7 cellular contexts compared by ENCODE assay signal in the genomic region with DNA sequence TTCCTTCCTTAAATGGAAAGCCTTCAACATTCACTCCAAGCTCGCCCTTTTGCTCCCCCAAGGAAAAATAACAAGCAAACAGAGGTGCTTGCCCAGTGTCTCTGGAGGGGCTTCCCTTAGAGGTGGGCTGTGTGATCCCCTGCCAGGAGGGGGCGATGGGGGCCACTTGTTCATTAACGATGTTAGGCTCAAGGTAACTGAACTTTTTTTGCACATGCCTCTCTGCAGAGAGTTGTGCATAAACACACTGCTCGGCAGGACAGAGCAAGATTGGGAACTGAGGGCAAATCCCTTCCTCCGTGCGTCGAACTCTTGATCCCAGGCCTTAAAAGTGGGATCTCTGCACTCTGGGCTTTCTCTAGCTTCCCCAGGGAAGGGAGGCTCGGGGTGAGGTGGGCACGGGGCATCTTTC. TPM values are rescaled to one million over a fixed set of nuclear protein-coding genes. Genes with fewer than 3 reads are reported as not detected.
DNase-seq lines count a peak whose midpoint lies in the region; ATAC-seq and TF ChIP-seq lines count a peak whose summit lies in the region.

No MANE protein-coding gene starts in this region.

- H3K9ac ChIP-seq in skeletal muscle tissue (ENCODE audit: low read depth in 1 of 3, low read length in 3 of 3), result peak overlapping the region in 2 of 3 donors; percentile 50 to 73

- in situ Hi-C loops in GM13977 (cut with MboI; ENCODE audit: low pct_unique_long_range_greater_than_20kb, low sequenced_read_pairs, unreplicated experiment), result loop anchor here (25.0 kb wide), 1 partner anchor 208 kb away; no protein-coding TSS in a partner anchor

- no peak for ATAC-seq in HG02840 (IDR thresholded peaks at IDR 0.05; ENCODE audit: low FRiP score, unreplicated experiment)

- H3K4me3 ChIP-seq in SJSA1, result no peak overlapping the region
- H3K4me3 ChIP-seq in fibroblast of mammary gland (ENCODE audit: control insufficient read depth, low read depth, low read length), result no peak overlapping the region
- H3K4me3 ChIP-seq in skeletal muscle tissue (ENCODE audit: low read length in 3 of 3), result no peak overlapping the region

- peaks cover 57% of the 10 kb centered on the region for H3K4me1 ChIP-seq in SJSA1 (replicated peaks)
- H3K4me1 ChIP-seq in skeletal muscle tissue (ENCODE audit: control insufficient read depth in 3 of 3, insufficient read depth in 3 of 3, low read length in 3 of 3), result peaks cover 70 to 81% (median 72%) of the 10 kb centered on the region in 3 donors

- H3K36me3 ChIP-seq in SJSA1, result peaks cover 13% of the 10 kb centered on the region
- peaks cover 19 to 48% (median 27%) of the 10 kb centered on the region in 3 donors for H3K36me3 ChIP-seq in skeletal muscle tissue (ENCODE audit: control insufficient read depth in 3 of 3, insufficient read depth in 3 of 3, low read length in 3 of 3)

- H3K9me3 ChIP-seq in SJSA1 (replicated peaks) (no peaks in the 10 kb centered on the region), skeletal muscle tissue (ENCODE audit: control insufficient read depth in 3 of 3, low read length in 3 of 3) (no peaks in the 10 kb centered on the region)

- DNase-seq in GM13977 (ENCODE audit: low spot score), result no peak
- DNase-seq in SJSA1 (ENCODE audit: low read depth in 1 of 2, low spot score in 2 of 2), result peak in 1 of 2 experiments; percentile 61
- no peak for DNase-seq in fibroblast of mammary gland (ENCODE audit: low read depth)
- no peak for DNase-seq in KG1 (lab: John Stamatoyannopoulos, UW)
- no peak for DNase-seq in NCI-H2029 treated with DMSO at 0.1 percent for 48 hours (lab: John Stamatoyannopoulos, UW)

- H3K27ac ChIP-seq in SJSA1 (peak overlapping the region; percentile 99), skeletal muscle tissue (ENCODE audit: low read depth, low read length) (peak overlapping the region; percentile 92)

- H3K27me3 ChIP-seq in SJSA1 (replicated peaks) (no peaks in the 10 kb centered on the region), skeletal muscle tissue (ENCODE audit: control insufficient read depth in 3 of 3, insufficient read depth in 3 of 3, low read length in 3 of 3) (no peaks in the 10 kb centered on the region)

- TF ChIP-seq CTCF in GM13977 (IDR thresholded peaks at IDR 0.05; ENCODE audit: extremely low read depth, insufficient read depth, missing control alignments), result peak; percentile 28
- peak; percentile 7 for TF ChIP-seq CTCF in fibroblast of mammary gland (conservative IDR thresholded peaks at IDR 0.05; ENCODE audit: control insufficient read depth, insufficient read depth, low read depth, low read length)

RNA-seq across cellular contexts. Expression of gene NAGLU, which starts 15.5 kb away (rescaled TPM):
- total RNA-seq in SJSA1 (2014; rRNA removed; shearing (Covaris generic)), result 16.2 and 26.8 TPM in 2 replicates
- 14.1 TPM for total RNA-seq in skeletal muscle tissue

RNA-seq across cellular contexts. Expression of gene HSD17B1, which starts 32.2 kb away (rescaled TPM):
- 0.13 and 1.5 TPM in 2 replicates for total RNA-seq in SJSA1 (2014; rRNA removed; shearing (Covaris generic))
- total RNA-seq in skeletal muscle tissue, result 1.6 TPM

RNA-seq across cellular contexts. Expression of gene COASY, which starts 41.4 kb away (rescaled TPM):
- total RNA-seq in SJSA1 (2014; rRNA removed; shearing (Covaris generic)), result 10.2 and 15.4 TPM in 2 replicates
- total RNA-seq in skeletal muscle tissue, result 6.3 TPM

RNA-seq across cellular contexts. Expression of gene MLX, which starts 46.4 kb away (rescaled TPM):
- total RNA-seq in SJSA1 (2014; rRNA removed; shearing (Covaris generic)), result 20.1 and 35.0 TPM in 2 replicates
- 21.9 TPM for total RNA-seq in skeletal muscle tissue

RNA-seq across cellular contexts. Expression of gene PSMC3IP, which starts 57.0 kb away (rescaled TPM):
- 18.4 and 22.3 TPM in 2 replicates for total RNA-seq in SJSA1 (2014; rRNA removed; shearing (Covaris generic))
- total RNA-seq in skeletal muscle tissue, result 2.1 TPM
